In the genomic region with DNA sequence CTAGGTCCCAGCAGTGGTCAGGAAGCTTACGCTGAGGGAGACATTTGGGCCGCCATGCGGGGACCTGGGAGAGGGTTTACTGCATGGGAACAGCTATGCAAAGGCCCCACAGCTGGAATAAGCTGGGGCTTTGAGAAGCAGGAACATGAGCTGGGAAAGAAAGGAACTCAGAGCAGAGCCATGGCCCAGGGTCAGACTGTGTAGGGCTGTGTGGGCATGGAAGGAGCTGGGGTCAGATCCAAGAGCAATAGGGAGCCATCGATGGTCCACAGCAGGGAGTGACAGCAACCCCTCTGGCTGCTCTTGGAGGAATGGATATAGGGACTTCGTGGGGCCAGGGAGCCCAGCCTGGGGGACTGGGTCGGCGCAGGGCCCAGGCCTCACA, we compare ENCODE assay signal across 13 cellular contexts.
DNase-seq lines count a peak whose midpoint lies in the region; ATAC-seq and TF ChIP-seq lines count a peak whose summit lies in the region.
"Had no signal": no experiment of that assay in that cellular context is flagged by ENCODE, and none has a peak within 500 bp of the region (broad histone marks: within the 10 kb centered on the region; RNA-seq: fewer than 3 reads in every experiment).

No MANE protein-coding gene starts in this region.

- DNase-seq in CD14-positive monocyte (ENCODE audit: low spot score) (peak; percentile 5), sigmoid colon (peak; percentile 56), left lobe of liver (ENCODE audit: low spot score) (no peak), NCI-H1694 (lab: John Stamatoyannopoulos, UW) (no peak), mucosa of descending colon (no peak)
- DNase-seq in effector memory CD4-positive, alpha-beta T cell: no peak

- CTCF ChIA-PET in HEK293 (lab: Yijun Ruan, JAX): interaction anchor here (0.6 to 4.1 kb wide), 20 partner anchors 9 to 725 kb away, joined by 3 to 70 read pairs (median 6); no protein-coding TSS in a partner anchor

- H3K9me3 ChIP-seq in HEK293 (ENCODE audit: control insufficient read depth, insufficient read depth, low read depth, low read length) (no peaks in the 10 kb centered on the region), sigmoid colon (no peaks in the 10 kb centered on the region), mucosa of descending colon (no peaks in the 10 kb centered on the region)
- H3K9me3 ChIP-seq in effector memory CD4-positive, alpha-beta T cell (ENCODE audit: control insufficient read depth, low read length): no peaks in the 10 kb centered on the region
- H3K9me3 ChIP-seq: adrenal gland, ovary had no signal

- H3K4me3 Mint-ChIP-seq in CD14-positive monocyte: no peak overlapping the region

- no peak for TF ChIP-seq POLR2A in sigmoid colon (IDR thresholded peaks at IDR 0.05)

- H3K27ac ChIP-seq in HEK293 (ENCODE audit: extremely low read depth, low read depth, low read length) (no peak overlapping the region), sigmoid colon (no peak overlapping the region)
- H3K27ac ChIP-seq in effector memory CD4-positive, alpha-beta T cell (ENCODE audit: insufficient read depth, low read length, poor library complexity, severe bottlenecking): no peak overlapping the region
- H3K27ac ChIP-seq: adrenal gland, hepatocyte, ovary, PC-9 had no signal

- no peak for ATAC-seq in HG02610 (IDR thresholded peaks at IDR 0.05; ENCODE audit: unreplicated experiment)
- no peak for ATAC-seq in left lobe of liver
- ATAC-seq in mucosa of descending colon: no peak

- no peak overlapping the region for H3K27ac Mint-ChIP-seq in CD14-positive monocyte

- peaks cover 0 to 5% (median 3%) of the 10 kb centered on the region in 7 donors for H3K9me3 Mint-ChIP-seq in CD14-positive monocyte

- peaks cover 8 to 14% of the 10 kb centered on the region in 2 donors for H3K36me3 Mint-ChIP-seq in CD14-positive monocyte

- intact Hi-C loops in CD14-positive monocyte (cut with micrococcal nuclease): loop anchor here in 1 of 2 donors (10.0 kb wide), 2 partner anchors 349 to 729 kb away; no protein-coding TSS in a partner anchor
- intact Hi-C loops in sigmoid colon (cut with DNase I): loop anchor here (10.0 kb wide), 2 partner anchors 191 to 729 kb away; no protein-coding TSS in a partner anchor
- intact Hi-C loops in mucosa of descending colon (cut with DNase I, micrococcal nuclease): no loop called here

- TF ChIP-seq CTCF in CD14-positive monocyte (IDR thresholded peaks at IDR 0.05) (no peak), HEK293 (tag by site-specific recombination; IDR thresholded peaks at IDR 0.05) (no peak), sigmoid colon (IDR thresholded peaks at IDR 0.05) (no peak), mucosa of descending colon (IDR thresholded peaks at IDR 0.05) (no peak)

- no peak for TF ChIP-seq EP300 in sigmoid colon (IDR thresholded peaks at IDR 0.05)

- 92 to 93% methylated on average over 7 of the region's 7 CpGs for WGBS in sigmoid colon, 2 donors

- H3K27me3 ChIP-seq in effector memory CD4-positive, alpha-beta T cell (replicated peaks; ENCODE audit: control insufficient read depth, insufficient read depth, low read length, poor library complexity, severe bottlenecking): no peaks in the 10 kb centered on the region
- H3K27me3 ChIP-seq in sigmoid colon: no peaks in the 10 kb centered on the region
- H3K27me3 ChIP-seq: adrenal gland, hepatocyte, ovary had no signal

- POLR2A ChIA-PET in HEK293 (lab: Yijun Ruan, JAX): no interaction called here

- no peak overlapping the region for H3K4me3 ChIP-seq in HEK293 (ENCODE audit: low read depth, low read length)
- peak overlapping the region; percentile 44 for H3K4me3 ChIP-seq in effector memory CD4-positive, alpha-beta T cell (ENCODE audit: insufficient read depth, low read depth, low read length, poor library complexity, severe bottlenecking)
- no peak overlapping the region for H3K4me3 ChIP-seq in sigmoid colon
- H3K4me3 ChIP-seq in mucosa of descending colon: no peak overlapping the region
- H3K4me3 ChIP-seq: adrenal gland, hepatocyte, lung, ovary, PC-9 had no signal

- no peaks in the 10 kb centered on the region for H3K36me3 ChIP-seq in HEK293 (ENCODE audit: control insufficient read depth in 2 of 2, insufficient read depth in 1 of 2, low read length in 2 of 2)
- no peaks in the 10 kb centered on the region for H3K36me3 ChIP-seq in effector memory CD4-positive, alpha-beta T cell (ENCODE audit: control insufficient read depth, insufficient read depth, low read length)
- H3K36me3 ChIP-seq in sigmoid colon: no peaks in the 10 kb centered on the region
- H3K36me3 ChIP-seq in mucosa of descending colon (ENCODE audit: low read depth): no peaks in the 10 kb centered on the region
- H3K36me3 ChIP-seq: adrenal gland, ovary had no signal

- H3K27me3 Mint-ChIP-seq in CD14-positive monocyte (ENCODE audit: low read depth in 3 of 3): peaks cover 7 to 11% (median 9%) of the 10 kb centered on the region in 3 donors

- no peaks in the 10 kb centered on the region for H3K4me1 ChIP-seq in HEK293 (ENCODE audit: control insufficient read depth, insufficient read depth, low read length)
- peaks cover 8% of the 10 kb centered on the region for H3K4me1 ChIP-seq in effector memory CD4-positive, alpha-beta T cell (ENCODE audit: control insufficient read depth, insufficient read depth, low read length, poor library complexity, severe bottlenecking)
- H3K4me1 ChIP-seq in sigmoid colon: peaks cover 0 to 12% (median 7%) of the 10 kb centered on the region in 4 donors
- H3K4me1 ChIP-seq in mucosa of descending colon (ENCODE audit: low read depth): no peaks in the 10 kb centered on the region

- H3K4me1 Mint-ChIP-seq in CD14-positive monocyte: peaks cover 34% of the 10 kb centered on the region

TF ChIP-seq in HEK293, 187 proteins besides CTCF, POLR2A, EP300 and RAD21:
- TF ChIP-seq ZNF16 (tag by site-specific recombination; IDR thresholded peaks at IDR 0.05; ENCODE audit: low read depth) (peak; percentile 86), ZNF670 (tag by site-specific recombination; IDR thresholded peaks at IDR 0.05; ENCODE audit: low read depth) (no peak)

Comparison
In these comparisons a context has a peak if more than half of its experiments do, and no peak if none do; other contexts are left out.
1. DNase-seq: peak in CD14-positive monocyte (single experiment) and sigmoid colon (single experiment); none in effector memory CD4-positive, alpha-beta T cell (0 of 3), left lobe of liver (single experiment), NCI-H1694 (single experiment) and mucosa of descending colon (0 of 3).